In the genomic region with DNA sequence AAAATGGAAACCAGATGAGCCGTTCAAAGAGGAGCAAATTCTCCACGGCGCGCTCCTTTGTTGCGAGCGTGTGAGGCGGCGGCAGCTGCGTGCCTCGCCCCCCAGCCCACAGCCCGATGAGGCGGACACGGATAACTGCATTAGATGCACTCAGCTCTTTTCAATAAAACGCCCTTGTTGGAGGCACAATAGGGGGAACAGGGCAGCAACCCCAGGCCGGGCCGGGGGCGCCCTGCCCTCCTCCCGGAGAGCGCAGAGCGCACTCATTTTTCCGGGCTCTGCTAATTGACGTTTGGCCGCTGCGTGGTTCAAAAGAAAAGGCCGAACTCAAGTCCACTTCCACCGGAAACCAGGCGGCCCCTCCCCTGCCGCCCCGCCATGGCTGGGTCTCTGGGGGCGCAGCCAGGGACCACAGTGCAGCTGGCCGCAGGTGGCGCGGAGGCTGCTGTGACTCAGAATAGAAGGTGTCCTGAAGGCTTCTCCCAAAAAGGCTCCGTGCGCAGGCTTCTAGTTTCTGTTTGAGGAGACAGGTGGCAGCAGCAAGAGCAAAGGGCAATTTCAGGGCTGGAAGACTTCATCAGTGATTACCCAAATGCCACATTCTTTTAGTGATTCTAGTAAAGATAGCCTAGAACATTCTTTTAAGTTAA, we compare ENCODE assay signal across 1 cellular context.
A peak's percentile ranks its signal among the peaks of the same experiment; 100 is the strongest.
TF ChIP-seq lines count a peak whose summit lies in the region.

No MANE protein-coding gene starts in this region.

TF ChIP-seq in HepG2, 621 proteins besides CTCF, POLR2A, EP300 and RAD21 (continues in another document):
- no peak for TF ChIP-seq CHCHD3 (CRISPR knock-in tag; IDR thresholded peaks at IDR 0.05)
- TF ChIP-seq TGIF2 (CRISPR knock-in tag; IDR thresholded peaks at IDR 0.05), result 0 out of 2 replicates have a peak, but pooled peaks have one; percentile 17
- TF ChIP-seq ZZZ3 (CRISPR knock-in tag; IDR thresholded peaks at IDR 0.05; ENCODE audit: borderline replicate concordance), result no peak
- no peak for TF ChIP-seq GTF2F1 (IDR thresholded peaks at IDR 0.05; ENCODE audit: low read length)
- no peak for TF ChIP-seq ZNF260 (CRISPR knock-in tag; IDR thresholded peaks at IDR 0.05; ENCODE audit: borderline replicate concordance, low read depth)
- TF ChIP-seq, protein P1, sequence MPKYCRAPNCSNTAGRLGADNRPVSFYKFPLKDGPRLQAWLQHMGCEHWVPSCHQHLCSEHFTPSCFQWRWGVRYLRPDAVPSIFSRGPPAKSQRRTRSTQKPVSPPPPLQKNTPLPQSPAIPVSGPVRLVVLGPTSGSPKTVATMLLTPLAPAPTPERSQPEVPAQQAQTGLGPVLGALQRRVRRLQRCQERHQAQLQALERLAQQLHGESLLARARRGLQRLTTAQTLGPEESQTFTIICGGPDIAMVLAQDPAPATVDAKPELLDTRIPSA (CRISPR knock-in tag; IDR thresholded peaks at IDR 0.05; ENCODE audit: borderline replicate concordance), result no peak
- TF ChIP-seq BORCS8-MEF2B (CRISPR knock-in tag; IDR thresholded peaks at IDR 0.05), result no peak
- TF ChIP-seq ZNF292 (CRISPR knock-in tag; IDR thresholded peaks at IDR 0.05; ENCODE audit: borderline replicate concordance, low read depth), result no peak
- TF ChIP-seq ZNF550 (CRISPR knock-in tag; IDR thresholded peaks at IDR 0.05; ENCODE audit: borderline replicate concordance), result no peak
- TF ChIP-seq PRDM15 (CRISPR knock-in tag; IDR thresholded peaks at IDR 0.05), result no peak
- peak; percentile 53 for TF ChIP-seq AGO1 (IDR thresholded peaks at IDR 0.05; ENCODE audit: low read depth, low read length, poor library complexity, severe bottlenecking)
- no peak for TF ChIP-seq PLSCR1 (CRISPR knock-in tag; IDR thresholded peaks at IDR 0.05; ENCODE audit: borderline replicate concordance)
- TF ChIP-seq ZNF883 (CRISPR knock-in tag; IDR thresholded peaks at IDR 0.05; ENCODE audit: not compliant biosample characterization), result peak; percentile 39
- TF ChIP-seq ZBTB46 (CRISPR knock-in tag; IDR thresholded peaks at IDR 0.05; ENCODE audit: borderline replicate concordance), result 0 out of 2 replicates have a peak, but pooled peaks have one; percentile 42
- 0 out of 2 replicates have a peak, but pooled peaks have one; percentile 13 for TF ChIP-seq FLYWCH1 (CRISPR knock-in tag; IDR thresholded peaks at IDR 0.05)
- TF ChIP-seq TAF1 (CRISPR knock-in tag; IDR thresholded peaks at IDR 0.05), result peak; percentile 77
- peak; percentile 82 for TF ChIP-seq ZEB1 (IDR thresholded peaks at IDR 0.05; ENCODE audit: insufficient replicate concordance, low read depth)
- TF ChIP-seq ZNF572 (CRISPR knock-in tag; IDR thresholded peaks at IDR 0.05), result no peak
- no peak for TF ChIP-seq ZFP37 (CRISPR knock-in tag; IDR thresholded peaks at IDR 0.05; ENCODE audit: borderline replicate concordance)
- no peak for TF ChIP-seq FOXK2 (IDR thresholded peaks at IDR 0.05)
- TF ChIP-seq, protein P2, sequence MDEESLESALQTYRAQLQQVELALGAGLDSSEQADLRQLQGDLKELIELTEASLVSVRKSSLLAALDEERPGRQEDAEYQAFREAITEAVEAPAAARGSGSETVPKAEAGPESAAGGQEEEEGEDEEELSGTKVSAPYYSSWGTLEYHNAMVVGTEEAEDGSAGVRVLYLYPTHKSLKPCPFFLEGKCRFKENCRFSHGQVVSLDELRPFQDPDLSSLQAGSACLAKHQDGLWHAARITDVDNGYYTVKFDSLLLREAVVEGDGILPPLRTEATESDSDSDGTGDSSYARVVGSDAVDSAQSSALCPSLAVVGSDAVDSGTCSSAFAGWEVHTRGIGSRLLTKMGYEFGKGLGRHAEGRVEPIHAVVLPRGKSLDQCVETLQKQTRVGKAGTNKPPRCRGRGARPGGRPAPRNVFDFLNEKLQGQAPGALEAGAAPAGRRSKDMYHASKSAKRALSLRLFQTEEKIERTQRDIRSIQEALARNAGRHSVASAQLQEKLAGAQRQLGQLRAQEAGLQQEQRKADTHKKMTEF (CRISPR knock-in tag; IDR thresholded peaks at IDR 0.05), result peak; percentile 88
- TF ChIP-seq ZNF678 (CRISPR knock-in tag; IDR thresholded peaks at IDR 0.05), result no peak
- TF ChIP-seq ZNF335 (CRISPR knock-in tag; IDR thresholded peaks at IDR 0.05), result no peak
- TF ChIP-seq U2AF2 (IDR thresholded peaks at IDR 0.05; ENCODE audit: low read depth, low read length), result no peak
- TF ChIP-seq, protein P3, sequence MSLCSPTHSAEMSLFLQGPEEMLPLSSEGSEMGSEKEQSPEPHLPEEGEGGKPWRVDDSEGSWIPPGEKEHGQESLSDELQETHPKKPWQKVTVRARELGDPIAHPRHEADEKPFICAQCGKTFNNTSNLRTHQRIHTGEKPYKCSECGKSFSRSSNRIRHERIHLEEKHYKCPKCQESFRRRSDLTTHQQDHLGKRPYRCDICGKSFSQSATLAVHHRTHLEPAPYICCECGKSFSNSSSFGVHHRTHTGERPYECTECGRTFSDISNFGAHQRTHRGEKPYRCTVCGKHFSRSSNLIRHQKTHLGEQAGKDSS (CRISPR knock-in tag; IDR thresholded peaks at IDR 0.05; ENCODE audit: borderline replicate concordance, low read depth), result 0 out of 2 replicates have a peak, but pooled peaks have one; percentile 20
- 0 out of 2 replicates have a peak, but pooled peaks have one; percentile 33 for TF ChIP-seq ZFP41 (CRISPR knock-in tag; IDR thresholded peaks at IDR 0.05; ENCODE audit: borderline replicate concordance)
- no peak for TF ChIP-seq ZNF34 (CRISPR knock-in tag; IDR thresholded peaks at IDR 0.05; ENCODE audit: borderline replicate concordance)
- TF ChIP-seq SNRNP70 (IDR thresholded peaks at IDR 0.05; ENCODE audit: low read depth, low read length), result no peak
- no peak for TF ChIP-seq ZSCAN20 (CRISPR knock-in tag; IDR thresholded peaks at IDR 0.05; ENCODE audit: borderline replicate concordance)
- TF ChIP-seq SIX1 (CRISPR knock-in tag; IDR thresholded peaks at IDR 0.05; ENCODE audit: borderline replicate concordance), result 0 out of 2 replicates have a peak, but pooled peaks have one; percentile 40
- TF ChIP-seq ZFAT (CRISPR knock-in tag; conservative IDR thresholded peaks at IDR 0.05), result no peak
- TF ChIP-seq ZNF616 (CRISPR knock-in tag; IDR thresholded peaks at IDR 0.05; ENCODE audit: low read depth), result no peak
- TF ChIP-seq ZNF354B (CRISPR knock-in tag; IDR thresholded peaks at IDR 0.05), result no peak
- TF ChIP-seq KAT2B (IDR thresholded peaks at IDR 0.05; ENCODE audit: borderline replicate concordance, low read depth, low read length), result no peak
- TF ChIP-seq TP53 (CRISPR knock-in tag; conservative IDR thresholded peaks at IDR 0.05), result no peak
- no peak for TF ChIP-seq ZBTB14 (CRISPR knock-in tag; IDR thresholded peaks at IDR 0.05)
- TF ChIP-seq TIGD3 (CRISPR knock-in tag; IDR thresholded peaks at IDR 0.05; ENCODE audit: borderline replicate concordance), result no peak
- peak; percentile 76; the same call in 1 of the 2 replicates for TF ChIP-seq NFKB2 (CRISPR knock-in tag; IDR thresholded peaks at IDR 0.05; ENCODE audit: borderline replicate concordance)
- peak; percentile 71 for TF ChIP-seq PPARG (CRISPR knock-in tag; conservative IDR thresholded peaks at IDR 0.05)
- TF ChIP-seq, protein P4, sequence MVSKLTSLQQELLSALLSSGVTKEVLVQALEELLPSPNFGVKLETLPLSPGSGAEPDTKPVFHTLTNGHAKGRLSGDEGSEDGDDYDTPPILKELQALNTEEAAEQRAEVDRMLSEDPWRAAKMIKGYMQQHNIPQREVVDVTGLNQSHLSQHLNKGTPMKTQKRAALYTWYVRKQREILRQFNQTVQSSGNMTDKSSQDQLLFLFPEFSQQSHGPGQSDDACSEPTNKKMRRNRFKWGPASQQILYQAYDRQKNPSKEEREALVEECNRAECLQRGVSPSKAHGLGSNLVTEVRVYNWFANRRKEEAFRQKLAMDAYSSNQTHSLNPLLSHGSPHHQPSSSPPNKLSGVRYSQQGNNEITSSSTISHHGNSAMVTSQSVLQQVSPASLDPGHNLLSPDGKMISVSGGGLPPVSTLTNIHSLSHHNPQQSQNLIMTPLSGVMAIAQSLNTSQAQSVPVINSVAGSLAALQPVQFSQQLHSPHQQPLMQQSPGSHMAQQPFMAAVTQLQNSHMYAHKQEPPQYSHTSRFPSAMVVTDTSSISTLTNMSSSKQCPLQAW (CRISPR knock-in tag; IDR thresholded peaks at IDR 0.05), result 0 out of 2 replicates have a peak, but pooled peaks have one; percentile 17
- no peak for TF ChIP-seq ZNF780A (CRISPR knock-in tag; IDR thresholded peaks at IDR 0.05)
- peak; percentile 69 for TF ChIP-seq ERF (CRISPR knock-in tag; IDR thresholded peaks at IDR 0.05)
- TF ChIP-seq ZBTB21 (CRISPR knock-in tag; IDR thresholded peaks at IDR 0.05), result 0 out of 2 replicates have a peak, but pooled peaks have one; percentile 25
- no peak for TF ChIP-seq NFE2L1 (CRISPR knock-in tag; IDR thresholded peaks at IDR 0.05; ENCODE audit: borderline replicate concordance)
- peak; percentile 90; the same call in 1 of the 2 replicates for TF ChIP-seq CBX5 (CRISPR knock-in tag; IDR thresholded peaks at IDR 0.05; ENCODE audit: borderline replicate concordance)
- no peak; the same call in 1 of the 2 replicates for TF ChIP-seq ZNF816 (CRISPR knock-in tag; IDR thresholded peaks at IDR 0.05; ENCODE audit: borderline replicate concordance)
- TF ChIP-seq ZNF431 (CRISPR knock-in tag; IDR thresholded peaks at IDR 0.05; ENCODE audit: borderline replicate concordance, low read depth), result no peak
- TF ChIP-seq HINFP (CRISPR knock-in tag; IDR thresholded peaks at IDR 0.05; ENCODE audit: low read depth), result no peak
- 0 out of 2 replicates have a peak, but pooled peaks have one; percentile 56 for TF ChIP-seq ZNF232 (CRISPR knock-in tag; IDR thresholded peaks at IDR 0.05; ENCODE audit: borderline replicate concordance)
